ENCODE assay signal across 8 cellular contexts in genomic region chr9:134495881-134496412, GRCh38.
"Had no signal": no experiment of that assay in that cellular context is flagged by ENCODE, and none has a peak within 500 bp of the region (broad histone marks: within the 10 kb centered on the region; RNA-seq: fewer than 3 reads in every experiment).

No MANE protein-coding gene starts in this region.

- H3K27me3 ChIP-seq: ovary had no signal

- H3K36me3 ChIP-seq: cardiac muscle cell, ovary had no signal

- H3K27ac ChIP-seq: cardiac muscle cell, ovary had no signal

- H3K4me3 ChIP-seq: cardiac muscle cell, ovary had no signal

- H3K9me3 ChIP-seq: ovary had no signal

- DNase-seq: activated CD4-positive, alpha-beta T cell treated with anti-CD3 and anti-CD28 coated beads, Interleukin-2, amount 10 ng/mL, durations not matched to agents 7 days and 5 days; activated CD8-positive, alpha-beta memory T cell treated with anti-CD3 and anti-CD28 coated beads, Interleukin-2, amount 50 U/mL, for 48 hours; ovary; stimulated activated CD4-positive, alpha-beta T cell treated with anti-CD3 and anti-CD28 coated beads, Interleukin-4, amount 100 ng/mL, for 24 hours; stimulated activated naive CD8-positive, alpha-beta T cell treated with anti-CD3 and anti-CD28 coated beads, Interleukin-15, Interleukin-2, amounts not matched to agents 100 U/mL and 50 U/mL, for 24 hours; T-cell; T-helper 9 cell had no signal

- ATAC-seq: stimulated activated naive CD8-positive, alpha-beta T cell treated with anti-CD3 and anti-CD28 coated beads, Interleukin-15, Interleukin-2, amounts not matched to agents 100 U/mL and 50 U/mL, for 24 hours; T-cell had no signal
